28 cellular contexts compared by ENCODE assay signal in the genomic region with DNA sequence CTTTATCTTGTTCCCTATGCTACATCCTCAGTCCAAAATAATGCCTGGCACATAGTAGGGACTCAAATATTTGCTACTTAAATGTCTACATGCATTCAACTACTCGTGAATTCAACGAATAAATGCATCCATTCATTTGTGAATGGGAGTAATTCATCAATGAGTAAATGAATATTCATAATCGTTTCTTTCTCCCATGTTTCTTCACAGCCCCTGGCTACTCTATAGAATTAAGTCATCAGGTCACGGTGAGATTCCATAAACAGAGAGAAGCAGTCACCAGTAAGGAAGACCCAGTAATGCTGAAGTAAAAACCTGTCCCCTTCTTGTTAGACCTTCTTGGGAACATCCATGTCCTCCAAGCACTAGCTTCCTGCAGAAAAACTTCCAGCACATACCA. TPM values are rescaled to one million over a fixed set of nuclear protein-coding genes. Genes with fewer than 3 reads are reported as not detected.
DNase-seq lines count a peak whose midpoint lies in the region; ATAC-seq, FAIRE-seq and TF ChIP-seq lines count a peak whose summit lies in the region.
"Had no signal": no experiment of that assay in that cellular context is flagged by ENCODE, and none has a peak within 500 bp of the region (broad histone marks: within the 10 kb centered on the region; RNA-seq: fewer than 3 reads in every experiment).

No MANE protein-coding gene starts in this region.

- H3K9me2 ChIP-seq in GM23338 (ENCODE audit: insufficient read depth), result no peaks in the 10 kb centered on the region

- H3K27me3 Mint-ChIP-seq in GM23338 (ENCODE audit: insufficient read depth, low read depth, poor library complexity), result no peaks in the 10 kb centered on the region
- H3K27me3 Mint-ChIP-seq: CD4-positive, alpha-beta memory T cell; CD4-positive, CD25-positive, alpha-beta regulatory T cell; CD8-positive, alpha-beta memory T cell had no signal

- peaks cover 8% of the 10 kb centered on the region; the same call in 2 of the 3 replicates for H3K4me1 Mint-ChIP-seq in GM23338

- in situ Hi-C loops in SK-MEL-5 (cut with HindIII; ENCODE audit: low pct_unique_long_range_greater_than_20kb, low sequenced_read_pairs), result no loop called here
- in situ Hi-C loops in K562 (cut with MboI), result no loop called here

- no peaks in the 10 kb centered on the region for H3K9me3 Mint-ChIP-seq in GM23338
- H3K9me3 Mint-ChIP-seq: CD4-positive, alpha-beta memory T cell; CD4-positive, CD25-positive, alpha-beta regulatory T cell; CD8-positive, alpha-beta memory T cell had no signal

- H3K9me3 ChIP-seq in K562 (replicated peaks; ENCODE audit: control insufficient read depth, insufficient read depth, low read depth, low read length), result no peaks in the 10 kb centered on the region
- no peaks in the 10 kb centered on the region for H3K9me3 ChIP-seq in osteoblast (ENCODE audit: low read depth, low read length)
- H3K9me3 ChIP-seq in left lung, result no peaks in the 10 kb centered on the region
- H3K9me3 ChIP-seq: BE2C, BLaER1, Caco-2 had no signal

- WGBS in K562 (ENCODE audit: insufficient coverage, low coverage, missing lambda C conversion rate), result 66% methylated on average over 4 of the region's 4 CpGs

- DNase-seq in GM23338 (ENCODE audit: low spot score), result no peak
- DNase-seq in SK-MEL-5 (ENCODE audit: low read depth, low spot score), result peak; percentile 51
- DNase-seq in K562 (ENCODE audit: extremely low read depth in 1 of 4, low spot score in 3 of 4), result no peak
- peak; percentile 45 for DNase-seq in osteoblast (ENCODE audit: insufficient read length, low spot score, missing footprints)
- DNase-seq in NOMO-1 treated with DMSO at 0.1 percent for 48 hours (lab: John Stamatoyannopoulos, UW; ENCODE audit: unreplicated experiment), result no peak
- DNase-seq in activated CD8-positive, alpha-beta memory T cell treated with anti-CD3 and anti-CD28 coated beads for 24 hours, result no peak
- no peak for DNase-seq in left lung
- no peak for DNase-seq in posterior cingulate gyrus
- DNase-seq: 8988T; ACHN; BE2C; C1 segment of cervical spinal cord; Caco-2; Calu3; CD4-positive, alpha-beta memory T cell; CD4-positive, CD25-positive, alpha-beta regulatory T cell; CD8-positive, alpha-beta memory T cell; DMS53; DMS79; DND-41; EL; GDM1 had no signal

- TF ChIP-seq POLR2A in K562 (conservative IDR thresholded peaks at IDR 0.05), result no peak

- peaks cover 24% of the 10 kb centered on the region for H3K36me3 Mint-ChIP-seq in GM23338 (ENCODE audit: low read depth)

- H3K27ac ChIP-seq in GM23338 (ENCODE audit: low read depth) (peak overlapping the region; percentile 41; the same call in 1 of the 2 replicates), K562 (ENCODE audit: extremely low read depth, low read depth, low read length) (no peak overlapping the region), osteoblast (ENCODE audit: low read depth, low read length) (no peak overlapping the region), left lung (no peak overlapping the region)
- H3K27ac ChIP-seq: BLaER1 had no signal

- TF ChIP-seq CTCF in GM23338 (conservative IDR thresholded peaks at IDR 0.05; ENCODE audit: low read depth in 2 of 2) (no peak), K562 (IDR thresholded peaks at IDR 0.05 in 2 of 3, conservative IDR thresholded peaks at IDR 0.05 in 1 of 3; ENCODE audit: insufficient read depth in 2 of 3, low read depth in 1 of 3, low read length in 3 of 3) (no peak), osteoblast (IDR thresholded peaks at IDR 0.05; ENCODE audit: extremely low read depth, low read depth, low read length) (no peak), left lung (IDR thresholded peaks at IDR 0.05) (no peak)

- BruUV-seq in K562 (replicated peaks; lab: Mats Ljungman, UMichigan), result no TSS peak

- intact Hi-C loops in K562 (cut with micrococcal nuclease), result no loop called here
- intact Hi-C loops in left lung (cut with DNase I), result no loop called here
- intact Hi-C loops in posterior cingulate gyrus (cut with DNase I), result no loop called here

- FAIRE-seq in K562 (lab: Jason Lieb, UNC), result no peak
- FAIRE-seq: D721Med, GM12892, GM18507 had no signal

- H3K4me1 ChIP-seq in GM23338 (ENCODE audit: insufficient read depth), result 0 out of 2 replicates have a peak, but pooled peaks cover 6% of the 10 kb centered on the region
- H3K4me1 ChIP-seq in K562 (replicated peaks in 1 of 2; ENCODE audit: control insufficient read depth in 2 of 2, insufficient read depth in 2 of 2, low read length in 2 of 2), result peaks cover 0 to 2% of the 10 kb centered on the region in 2 experiments; a peak in 1 of 5 replicates
- no peaks in the 10 kb centered on the region for H3K4me1 ChIP-seq in osteoblast (ENCODE audit: insufficient read depth, low read length)
- H3K4me1 ChIP-seq in left lung, result peaks cover 0 to 8% of the 10 kb centered on the region in 2 donors
- H3K4me1 ChIP-seq: BE2C, Caco-2 had no signal

- H3K9ac ChIP-seq in K562 (ENCODE audit: insufficient read depth in 1 of 2, low read depth in 2 of 2, low read length in 2 of 2), result no peak overlapping the region
- H3K9ac ChIP-seq: BLaER1 had no signal

- H2AFZ ChIP-seq in GM23338 (no peak overlapping the region), K562 (ENCODE audit: low read depth, low read length) (no peak overlapping the region), osteoblast (ENCODE audit: low read length) (no peak overlapping the region)

- no peaks in the 10 kb centered on the region for H3K9me1 ChIP-seq in K562 (ENCODE audit: control insufficient read depth, insufficient read depth, low read length)

- TF ChIP-seq EP300 in K562 (IDR thresholded peaks at IDR 0.05; ENCODE audit: low read length), result no peak

- H4K20me1 ChIP-seq in GM23338 (replicated peaks; ENCODE audit: insufficient read depth), result 0 out of 2 replicates have a peak, but pooled peaks cover 5% of the 10 kb centered on the region
- no peaks in the 10 kb centered on the region for H4K20me1 ChIP-seq in K562 (replicated peaks; ENCODE audit: control insufficient read depth, insufficient read depth, low read length)
- no peaks in the 10 kb centered on the region for H4K20me1 ChIP-seq in osteoblast (ENCODE audit: insufficient read depth, low read length)
- H4K20me1 ChIP-seq: BLaER1 had no signal

- no peak overlapping the region for H3K4me3 Mint-ChIP-seq in GM23338
- H3K4me3 Mint-ChIP-seq: CD14-positive monocyte; CD4-positive, alpha-beta memory T cell; CD4-positive, CD25-positive, alpha-beta regulatory T cell; CD8-positive, alpha-beta memory T cell had no signal

- no peak for TF ChIP-seq RAD21 in K562 (CRISPR knock-in tag; conservative IDR thresholded peaks at IDR 0.05 in 1 of 2, IDR thresholded peaks at IDR 0.05 in 1 of 2)

- ATAC-seq in GM23338 (no peak), K562 (no peak), left lung (no peak)
- ATAC-seq: GM12878 had no signal

- H3K4me2 ChIP-seq in GM23338 (no peak overlapping the region), K562 (ENCODE audit: insufficient read depth, low read length) (no peak overlapping the region), osteoblast (ENCODE audit: insufficient read depth, low read length) (no peak overlapping the region)
- H3K4me2 ChIP-seq: BLaER1 had no signal

- H3K36me3 ChIP-seq in GM23338 (ENCODE audit: insufficient read depth) (no peaks in the 10 kb centered on the region), K562 (ENCODE audit: control insufficient read depth, insufficient read depth, low read length) (0 out of 3 replicates have a peak, but pooled peaks cover 5% of the 10 kb centered on the region), osteoblast (ENCODE audit: insufficient read depth, low read length) (no peaks in the 10 kb centered on the region), left lung (peaks cover 0 to 13% of the 10 kb centered on the region in 2 donors)
- H3K36me3 ChIP-seq: BE2C had no signal

- no peak overlapping the region for H3K4me3 ChIP-seq in GM23338
- H3K4me3 ChIP-seq in K562, result no peak overlapping the region
- no peak overlapping the region for H3K4me3 ChIP-seq in osteoblast (ENCODE audit: insufficient read depth, low read length)
- no peak overlapping the region for H3K4me3 ChIP-seq in left lung
- H3K4me3 ChIP-seq: BLaER1, GM12878 had no signal

- peaks cover 5% of the 10 kb centered on the region for H3K79me2 ChIP-seq in GM23338 (replicated peaks; ENCODE audit: insufficient read depth)
- H3K79me2 ChIP-seq in K562 (ENCODE audit: control insufficient read depth, insufficient read depth, low read length), result no peaks in the 10 kb centered on the region
- H3K79me2 ChIP-seq in osteoblast (ENCODE audit: insufficient read depth, low read length), result no peaks in the 10 kb centered on the region

- H3K27ac Mint-ChIP-seq in GM23338, result no peak overlapping the region
- H3K27ac Mint-ChIP-seq: CD14-positive monocyte; CD4-positive, alpha-beta memory T cell had no signal

- no peaks in the 10 kb centered on the region for H3F3A ChIP-seq in GM23338 (replicated peaks; ENCODE audit: low read depth)

- H3K27me3 ChIP-seq in GM23338 (ENCODE audit: insufficient read depth) (no peaks in the 10 kb centered on the region), K562 (ENCODE audit: control insufficient read depth in 2 of 2, insufficient read depth in 2 of 2, low read length in 2 of 2) (no peaks in the 10 kb centered on the region), osteoblast (ENCODE audit: insufficient read depth, low read length) (no peaks in the 10 kb centered on the region), left lung (no peaks in the 10 kb centered on the region)
- H3K27me3 ChIP-seq: BE2C, BLaER1 had no signal

- POLR2A ChIA-PET in K562 (lab: Yijun Ruan, JAX), result no interaction called here

- CTCF ChIA-PET in K562 (lab: Yijun Ruan, JAX; ENCODE audit: low intra/inter-chr PET ratio), result no interaction called here

RNA-seq across cellular contexts. Expression of gene ATE1, which starts 48.4 kb away (rescaled TPM):
- total RNA-seq in GM23338 (2014; rRNA removed; shearing (Covaris generic)), result 24.5 and 26.1 TPM in 2 replicates
- polyA plus RNA-seq in GM23338 (2016; fragmentation: Nextera tagmentation; extraction: Ambion mirVana) (17.4 and 20.4 TPM in 2 replicates), K562 (2011; rRNA removed) (7.4 and 9.5 TPM in 2 replicates), K562 (2014; fragmentation: Illumina TruSeq; extraction: Trizol) (8.0 and 8.8 TPM in 2 replicates), K562 (2014; fragmentation: Nextera tagmentation; extraction: Ambion mirVana) (1 to 10 TPM; 3.0 to 3.5 TPM), K562 (2014; rRNA removed) (5.6 and 7.1 TPM in 2 replicates)
- total RNA-seq in SK-MEL-5 (2014; rRNA removed; shearing (Covaris generic)), result 33.9 and 34.3 TPM in 2 replicates
- 17.3 and 21.8 TPM in 2 replicates for polyA plus RNA-seq in SK-MEL-5 (2015; cell fraction: cytosol; rRNA removed)
- 30.2 and 30.4 TPM in 2 replicates for polyA plus RNA-seq in SK-MEL-5 (2015; cell fraction: nucleus; rRNA removed)
- 16.8 and 45.1 TPM in 2 replicates for total RNA-seq in K562 (2011; cell fraction: chromatin; rRNA removed; ENCODE audit: low replicate concordance)
- total RNA-seq in K562 (2011; cell fraction: nucleolus; rRNA removed), result 7.8 and 8.8 TPM in 2 replicates
- 11.0 and 11.5 TPM in 2 replicates for total RNA-seq in K562 (2011; cell fraction: nucleoplasm; rRNA removed)
- total RNA-seq in K562 (2014; rRNA removed) (7.2 and 8.6 TPM in 2 replicates), K562 (2014; rRNA removed; fragmentation: Illumina TruSeq; extraction: Trizol) (13.3 and 13.9 TPM in 2 replicates), K562 (2015; rRNA removed; fragmentation: Illumina TruSeq; extraction: Trizol) (12.6 and 12.9 TPM in 2 replicates), K562 (2021) (9.4 and 14.2 TPM in 2 replicates), osteoblast (21.0 and 29.8 TPM in 2 replicates), left lung (10 to 100 TPM; 24.5 to 27.3 TPM)
- 3.2 and 4.8 TPM in 2 replicates for polyA plus RNA-seq in K562 (2011; cell fraction: cytosol; rRNA removed)
- 8.5 and 9.8 TPM in 2 replicates for polyA plus RNA-seq in K562 (2011; cell fraction: nucleus; rRNA removed)
- polyA plus RNA-seq in K562 (2012), result 6.2 and 6.7 TPM in 2 replicates
- polyA minus RNA-seq in K562 (2011; rRNA and poly(A)+ RNA removed), result 20.6 and 21.0 TPM in 2 replicates
- 9.4 and 10.6 TPM in 2 replicates for polyA minus RNA-seq in K562 (2011; cell fraction: cytosol; rRNA and poly(A)+ RNA removed)
- polyA minus RNA-seq in K562 (2011; cell fraction: nucleus; rRNA and poly(A)+ RNA removed), result 12.3 and 16.0 TPM in 2 replicates

Comparison
In these comparisons a context has a peak if more than half of its experiments do, and no peak if none do; other contexts are left out.
1. DNase-seq: peak in SK-MEL-5 (single experiment) and osteoblast (single experiment); none in GM23338 (single experiment), K562 (0 of 4), NOMO-1 treated with DMSO at 0.1 percent for 48 hours (single experiment), activated CD8-positive, alpha-beta memory T cell treated with anti-CD3 and anti-CD28 coated beads for 24 hours (single experiment), left lung (0 of 2) and posterior cingulate gyrus (0 of 10).